8 cellular contexts compared by ENCODE assay signal in genomic region chr6:113414511-113414910, GRCh38.
DNase-seq lines count a peak whose midpoint lies in the region; ATAC-seq and TF ChIP-seq lines count a peak whose summit lies in the region.

No MANE protein-coding gene starts in this region.

- no peaks in the 10 kb centered on the region for H3K4me1 ChIP-seq in mucosa of descending colon (ENCODE audit: low read depth)

- no peaks in the 10 kb centered on the region for H3K9me3 ChIP-seq in mucosa of descending colon

- peak; percentile 24 for TF ChIP-seq CTCF in coronary artery (IDR thresholded peaks at IDR 0.05)
- TF ChIP-seq CTCF in mucosa of descending colon (IDR thresholded peaks at IDR 0.05) = peak; percentile 28

- no peak overlapping the region for H3K4me3 ChIP-seq in coronary artery
- no peak overlapping the region for H3K4me3 ChIP-seq in mucosa of descending colon

- no peaks in the 10 kb centered on the region for H3K36me3 ChIP-seq in mucosa of descending colon (ENCODE audit: low read depth)

- POLR2A ChIA-PET in T-cell (lab: Charles Lee) = no interaction called here

- peaks cover 0 to 4% (median 0%) of the 10 kb centered on the region in 3 donors for H3K9me3 Mint-ChIP-seq in T-cell

- DNase-seq in D341Med (ENCODE audit: low spot score) = peak; percentile 51
- DNase-seq in NCI-H226 = peak; percentile 76
- no peak for DNase-seq in coronary artery (ENCODE audit: low spot score)
- DNase-seq in mucosa of descending colon = peak in 1 of 3 donors; percentile 47
- DNase-seq in NCI-H1436 (lab: John Stamatoyannopoulos, UW) = no peak
- no peak for DNase-seq in effector CD8-positive, alpha-beta T cell (lab: John Stamatoyannopoulos, UW)
- no peak for DNase-seq in T-cell
- DNase-seq in HuH-7 (ENCODE audit: low spot score) = no peak

- H3K27ac ChIP-seq in coronary artery = no peak overlapping the region

- no peak overlapping the region for H3K27ac Mint-ChIP-seq in T-cell

- no peaks in the 10 kb centered on the region for H3K4me1 Mint-ChIP-seq in T-cell

- no peak overlapping the region for H3K4me3 Mint-ChIP-seq in T-cell

- intact Hi-C loops in mucosa of descending colon (cut with DNase I, micrococcal nuclease) = loop anchor here in 1 of 2 donors (5.0 kb wide), 1 partner anchor 443 kb away; the partner anchor contains the start of gene MARCKS

- CTCF ChIA-PET in T-cell (lab: Charles Lee) = no interaction called here

- ATAC-seq in mucosa of descending colon = peak; percentile 72
- no peak for ATAC-seq in T-cell (replicated peaks in 1 of 4)

- H3K36me3 Mint-ChIP-seq in T-cell = no peaks in the 10 kb centered on the region

- H3K27me3 Mint-ChIP-seq in T-cell = peaks cover 0 to 3% of the 10 kb centered on the region in 2 donors

Comparison
In these comparisons a context has a peak if more than half of its experiments do, and no peak if none do; other contexts are left out.
1. DNase-seq: peak in D341Med (single experiment) and NCI-H226 (single experiment); none in coronary artery (single experiment), NCI-H1436 (single experiment), effector CD8-positive, alpha-beta T cell (single experiment), T-cell (0 of 34) and HuH-7 (single experiment).